In the genomic region with DNA sequence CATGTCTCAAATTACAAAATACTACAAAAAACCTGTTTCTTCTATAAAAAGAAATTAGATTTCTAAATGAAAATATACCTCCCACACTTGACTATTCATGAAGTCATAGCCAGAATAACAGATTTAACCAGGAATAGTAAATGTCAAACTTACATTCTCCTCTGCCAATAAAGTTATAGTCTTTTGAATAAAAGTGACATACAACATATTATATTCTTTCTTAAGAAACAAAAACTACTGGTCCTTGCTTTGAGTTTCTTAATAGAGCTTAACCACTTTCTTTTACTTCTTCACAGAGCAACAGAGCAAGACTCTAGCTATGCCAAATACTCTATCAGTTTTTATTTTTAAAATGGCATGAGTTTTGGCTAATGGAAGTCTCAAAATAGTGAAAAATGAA, we compare ENCODE assay signal across 1 cellular context.
TF ChIP-seq lines count a peak whose summit lies in the region.

No MANE protein-coding gene starts in this region.

TF ChIP-seq in GM12878, 131 proteins besides CTCF, POLR2A, EP300 and RAD21:
- no peak for TF ChIP-seq ZNF687 (IDR thresholded peaks at IDR 0.05)
- TF ChIP-seq, protein P1, sequence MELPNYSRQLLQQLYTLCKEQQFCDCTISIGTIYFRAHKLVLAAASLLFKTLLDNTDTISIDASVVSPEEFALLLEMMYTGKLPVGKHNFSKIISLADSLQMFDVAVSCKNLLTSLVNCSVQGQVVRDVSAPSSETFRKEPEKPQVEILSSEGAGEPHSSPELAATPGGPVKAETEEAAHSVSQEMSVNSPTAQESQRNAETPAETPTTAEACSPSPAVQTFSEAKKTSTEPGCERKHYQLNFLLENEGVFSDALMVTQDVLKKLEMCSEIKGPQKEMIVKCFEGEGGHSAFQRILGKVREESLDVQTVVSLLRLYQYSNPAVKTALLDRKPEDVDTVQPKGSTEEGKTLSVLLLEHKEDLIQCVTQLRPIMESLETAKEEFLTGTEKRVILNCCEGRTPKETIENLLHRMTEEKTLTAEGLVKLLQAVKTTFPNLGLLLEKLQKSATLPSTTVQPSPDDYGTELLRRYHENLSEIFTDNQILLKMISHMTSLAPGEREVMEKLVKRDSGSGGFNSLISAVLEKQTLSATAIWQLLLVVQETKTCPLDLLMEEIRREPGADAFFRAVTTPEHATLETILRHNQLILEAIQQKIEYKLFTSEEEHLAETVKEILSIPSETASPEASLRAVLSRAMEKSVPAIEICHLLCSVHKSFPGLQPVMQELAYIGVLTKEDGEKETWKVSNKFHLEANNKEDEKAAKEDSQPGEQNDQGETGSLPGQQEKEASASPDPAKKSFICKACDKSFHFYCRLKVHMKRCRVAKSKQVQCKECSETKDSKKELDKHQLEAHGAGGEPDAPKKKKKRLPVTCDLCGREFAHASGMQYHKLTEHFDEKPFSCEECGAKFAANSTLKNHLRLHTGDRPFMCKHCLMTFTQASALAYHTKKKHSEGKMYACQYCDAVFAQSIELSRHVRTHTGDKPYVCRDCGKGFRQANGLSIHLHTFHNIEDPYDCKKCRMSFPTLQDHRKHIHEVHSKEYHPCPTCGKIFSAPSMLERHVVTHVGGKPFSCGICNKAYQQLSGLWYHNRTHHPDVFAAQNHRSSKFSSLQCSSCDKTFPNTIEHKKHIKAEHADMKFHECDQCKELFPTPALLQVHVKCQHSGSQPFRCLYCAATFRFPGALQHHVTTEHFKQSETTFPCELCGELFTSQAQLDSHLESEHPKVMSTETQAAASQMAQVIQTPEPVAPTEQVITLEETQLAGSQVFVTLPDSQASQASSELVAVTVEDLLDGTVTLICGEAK (IDR thresholded peaks at IDR 0.05; ENCODE audit: borderline replicate concordance), result peak; percentile 54; the same call in 1 of the 2 replicates
